Comparison of ENCODE assay signal across 8 cellular contexts in genomic region chr11:65386307-65387081, GRCh38. TPM values are rescaled to one million over a fixed set of nuclear protein-coding genes. Genes with fewer than 3 reads are reported as not detected.
DNase-seq lines count a peak whose midpoint lies in the region; ATAC-seq lines count a peak whose summit lies in the region.

Gene FRMD8 (plus strand): TSS chr11:65386637. CDS start chr11:65387037, 400 bp downstream.

- peaks cover 77% of the 10 kb centered on the region for H3K4me1 Mint-ChIP-seq in activated naive CD4-positive, alpha-beta T cell treated with anti-CD3 and anti-CD28 coated beads, Interleukin-2, amount 50 U/mL, for 24 hours

- peaks cover 2% of the 10 kb centered on the region for H3K36me3 Mint-ChIP-seq in activated naive CD4-positive, alpha-beta T cell treated with anti-CD3 and anti-CD28 coated beads, Interleukin-2, amount 50 U/mL, for 24 hours

- H3K9me3 Mint-ChIP-seq in activated naive CD4-positive, alpha-beta T cell treated with anti-CD3 and anti-CD28 coated beads, Interleukin-2, amount 50 U/mL, for 24 hours = no peaks in the 10 kb centered on the region

- DNase-seq in AG20443 (ENCODE audit: low spot score) (peak; percentile 99), MV-4-11 (lab: John Stamatoyannopoulos, UW) (peak; percentile 84), SKM-1 treated with dmso at 0.1 percent for 144 hours (lab: John Stamatoyannopoulos, UW; ENCODE audit: unreplicated experiment) (peak; percentile 68), globus pallidus (ENCODE audit: low spot score) (peak; percentile 86), occipital lobe (lab: John Stamatoyannopoulos, UW) (peak; percentile 85), substantia nigra (lab: John Stamatoyannopoulos, UW) (peak; percentile 43 to 97 (median 88))

- H3K27me3 Mint-ChIP-seq in activated naive CD4-positive, alpha-beta T cell treated with anti-CD3 and anti-CD28 coated beads, Interleukin-2, amount 50 U/mL, for 24 hours = no peaks in the 10 kb centered on the region

- H3K27ac Mint-ChIP-seq in activated naive CD4-positive, alpha-beta T cell treated with anti-CD3 and anti-CD28 coated beads, Interleukin-2, amount 50 U/mL, for 24 hours = peak within 1 kb of the TSS; percentile 99

- peak; percentile 43 for ATAC-seq in GM19397 (IDR thresholded peaks at IDR 0.05; ENCODE audit: unreplicated experiment)

- H3K4me3 Mint-ChIP-seq in activated naive CD4-positive, alpha-beta T cell treated with anti-CD3 and anti-CD28 coated beads, Interleukin-2, amount 50 U/mL, for 24 hours = peak within 1 kb of the TSS; percentile 96

- peak within 1 kb of the TSS; percentile 100 for H3K27ac ChIP-seq in substantia nigra (ENCODE audit: low read depth, low read length, poor library complexity, severe bottlenecking)

RNA-seq across cellular contexts. Expression of gene FRMD8, which starts in this region (rescaled TPM):
- 9.2 TPM for total RNA-seq in occipital lobe

Comparison
In these comparisons a context has a peak if more than half of its experiments do, and no peak if none do; other contexts are left out.
1. Peak in every context shown above with its lines: DNase-seq, ATAC-seq and H3K27ac ChIP-seq.